ENCODE assay signal across 19 cellular contexts in genomic region chr1:25023826-25024225, GRCh38.
DNase-seq lines count a peak whose midpoint lies in the region; FAIRE-seq and TF ChIP-seq lines count a peak whose summit lies in the region.
"Had no signal": no experiment of that assay in that cellular context is flagged by ENCODE, and none has a peak within 500 bp of the region (broad histone marks: within the 10 kb centered on the region; RNA-seq: fewer than 3 reads in every experiment).

No MANE protein-coding gene starts in this region.

- in situ Hi-C loops in GM13977 (cut with MboI; ENCODE audit: low pct_unique_long_range_greater_than_20kb, low sequenced_read_pairs, unreplicated experiment) = loop anchor here (10.0 kb wide), 1 partner anchor 59 kb away; no protein-coding TSS in a partner anchor

- no peak for DNase-seq in T-helper 2 cell treated with Interferon-gamma antibody and Interleukin-4, amounts not matched to agents 5 μg/mL and 100 μg/mL, for 36 hours (ENCODE audit: low spot score)
- DNase-seq in T-helper 2 cell (no peak), bronchial epithelial cell (ENCODE audit: low read depth) (no peak), osteocyte (ENCODE audit: extremely low spot score, unreplicated experiment) (no peak), GM13977 (ENCODE audit: low spot score) (no peak), HUDEP-2 (lab: John Stamatoyannopoulos, UW; ENCODE audit: unreplicated experiment in 76 of 76) (no peak), DMS153 treated with DMSO at 0.1 percent for 48 hours (lab: John Stamatoyannopoulos, UW; ENCODE audit: unreplicated experiment) (no peak)
- DNase-seq: 8988T, left colon, NCI-H1105 treated with DMSO at 0.1 percent for 48 hours, T-helper 9 cell had no signal

- H3K4me3 ChIP-seq in bronchial epithelial cell (ENCODE audit: low read depth, low read length) = no peak overlapping the region
- H3K4me3 ChIP-seq: breast epithelium, HAP-1, skin epidermis had no signal

- H3K9me3 Mint-ChIP-seq in T-helper 2 cell treated with Interferon-gamma antibody and Interleukin-4, amounts not matched to agents 5 μg/mL and 100 μg/mL, for 36 hours = no peaks in the 10 kb centered on the region
- no peaks in the 10 kb centered on the region for H3K9me3 Mint-ChIP-seq in osteocyte (ENCODE audit: unreplicated experiment)
- H3K9me3 Mint-ChIP-seq: neural crest cell, type B pancreatic cell had no signal

- H3K36me3 Mint-ChIP-seq in T-helper 2 cell treated with Interferon-gamma antibody and Interleukin-4, amounts not matched to agents 5 μg/mL and 100 μg/mL, for 36 hours (ENCODE audit: low read depth) = no peaks in the 10 kb centered on the region
- no peaks in the 10 kb centered on the region for H3K36me3 Mint-ChIP-seq in osteocyte (ENCODE audit: unreplicated experiment)
- H3K36me3 Mint-ChIP-seq: type B pancreatic cell had no signal

- H3K9me3 ChIP-seq in KOPT-K1 (ENCODE audit: insufficient read depth, low read length, poor library complexity, severe bottlenecking) = no peaks in the 10 kb centered on the region
- H3K9me3 ChIP-seq: breast epithelium, HAP-1 had no signal

- H3K4me1 Mint-ChIP-seq in T-helper 2 cell treated with Interferon-gamma antibody and Interleukin-4, amounts not matched to agents 5 μg/mL and 100 μg/mL, for 36 hours (ENCODE audit: low read depth) = peaks cover 82% of the 10 kb centered on the region
- peaks cover 76% of the 10 kb centered on the region for H3K4me1 Mint-ChIP-seq in osteocyte (ENCODE audit: unreplicated experiment)

- peak overlapping the region; percentile 92 for H3K27ac Mint-ChIP-seq in T-helper 2 cell treated with Interferon-gamma antibody and Interleukin-4, amounts not matched to agents 5 μg/mL and 100 μg/mL, for 36 hours
- peak overlapping the region; percentile 75 for H3K27ac Mint-ChIP-seq in osteocyte (ENCODE audit: unreplicated experiment)
- H3K27ac Mint-ChIP-seq: type B pancreatic cell had no signal

- FAIRE-seq in bronchial epithelial cell (lab: Jason Lieb, UNC) = peak; percentile 90
- FAIRE-seq: HTR-8/SVneo, RCC 7860 had no signal

- TF ChIP-seq CTCF in bronchial epithelial cell (IDR thresholded peaks at IDR 0.05; ENCODE audit: insufficient read depth, low read length, severe bottlenecking) (no peak), osteocyte (IDR thresholded peaks at IDR 0.05) (no peak), GM13977 (IDR thresholded peaks at IDR 0.05; ENCODE audit: extremely low read depth, insufficient read depth, missing control alignments) (no peak)

- H3K27me3 ChIP-seq in bronchial epithelial cell (ENCODE audit: control insufficient read depth, insufficient read depth, low read length) = peaks cover 2% of the 10 kb centered on the region
- H3K27me3 ChIP-seq: breast epithelium had no signal

- peak overlapping the region; percentile 83 for H3K4me3 Mint-ChIP-seq in T-helper 2 cell treated with Interferon-gamma antibody and Interleukin-4, amounts not matched to agents 5 μg/mL and 100 μg/mL, for 36 hours
- no peak overlapping the region for H3K4me3 Mint-ChIP-seq in osteocyte (ENCODE audit: unreplicated experiment)
- H3K4me3 Mint-ChIP-seq: type B pancreatic cell had no signal

- peak overlapping the region; percentile 99 for H3K27ac ChIP-seq in KOPT-K1 (ENCODE audit: low read depth, low read length, poor library complexity, severe bottlenecking)

- H3K27me3 Mint-ChIP-seq in T-helper 2 cell treated with Interferon-gamma antibody and Interleukin-4, amounts not matched to agents 5 μg/mL and 100 μg/mL, for 36 hours (ENCODE audit: low read depth) = no peaks in the 10 kb centered on the region
- H3K27me3 Mint-ChIP-seq in osteocyte (ENCODE audit: unreplicated experiment) = no peaks in the 10 kb centered on the region

- no peaks in the 10 kb centered on the region for H3K36me3 ChIP-seq in KOPT-K1 (ENCODE audit: insufficient read depth, low read length)
- H3K36me3 ChIP-seq in bronchial epithelial cell (ENCODE audit: control insufficient read depth, insufficient read depth, low read length) = no peaks in the 10 kb centered on the region
- H3K36me3 ChIP-seq: breast epithelium, HAP-1 had no signal
